In the genomic region with DNA sequence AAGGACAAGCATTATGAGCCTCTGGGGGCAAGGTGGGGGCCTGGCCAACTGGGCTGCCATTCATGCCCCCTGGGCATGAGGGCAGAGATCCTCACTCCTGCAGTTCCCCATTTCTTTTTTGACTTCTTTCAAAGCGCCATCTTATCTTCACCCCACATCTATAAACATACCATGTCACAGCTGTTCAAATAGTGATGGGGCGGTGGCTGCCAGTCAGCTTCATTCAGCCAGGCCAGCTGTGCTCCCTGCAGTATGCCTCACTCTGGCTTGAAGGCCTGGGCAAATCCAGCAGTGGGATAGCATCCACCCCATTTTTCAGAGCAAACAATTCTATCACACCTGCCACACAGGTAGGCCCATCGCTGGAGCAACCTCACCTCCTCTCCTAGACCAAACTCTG, we compare ENCODE assay signal across 1 cellular context.
TF ChIP-seq lines count a peak whose summit lies in the region.

No MANE protein-coding gene starts in this region.

TF ChIP-seq in K562, 482 proteins besides CTCF, POLR2A, EP300 and RAD21 (continued from another document and continues in another):
- TF ChIP-seq, protein P1, sequence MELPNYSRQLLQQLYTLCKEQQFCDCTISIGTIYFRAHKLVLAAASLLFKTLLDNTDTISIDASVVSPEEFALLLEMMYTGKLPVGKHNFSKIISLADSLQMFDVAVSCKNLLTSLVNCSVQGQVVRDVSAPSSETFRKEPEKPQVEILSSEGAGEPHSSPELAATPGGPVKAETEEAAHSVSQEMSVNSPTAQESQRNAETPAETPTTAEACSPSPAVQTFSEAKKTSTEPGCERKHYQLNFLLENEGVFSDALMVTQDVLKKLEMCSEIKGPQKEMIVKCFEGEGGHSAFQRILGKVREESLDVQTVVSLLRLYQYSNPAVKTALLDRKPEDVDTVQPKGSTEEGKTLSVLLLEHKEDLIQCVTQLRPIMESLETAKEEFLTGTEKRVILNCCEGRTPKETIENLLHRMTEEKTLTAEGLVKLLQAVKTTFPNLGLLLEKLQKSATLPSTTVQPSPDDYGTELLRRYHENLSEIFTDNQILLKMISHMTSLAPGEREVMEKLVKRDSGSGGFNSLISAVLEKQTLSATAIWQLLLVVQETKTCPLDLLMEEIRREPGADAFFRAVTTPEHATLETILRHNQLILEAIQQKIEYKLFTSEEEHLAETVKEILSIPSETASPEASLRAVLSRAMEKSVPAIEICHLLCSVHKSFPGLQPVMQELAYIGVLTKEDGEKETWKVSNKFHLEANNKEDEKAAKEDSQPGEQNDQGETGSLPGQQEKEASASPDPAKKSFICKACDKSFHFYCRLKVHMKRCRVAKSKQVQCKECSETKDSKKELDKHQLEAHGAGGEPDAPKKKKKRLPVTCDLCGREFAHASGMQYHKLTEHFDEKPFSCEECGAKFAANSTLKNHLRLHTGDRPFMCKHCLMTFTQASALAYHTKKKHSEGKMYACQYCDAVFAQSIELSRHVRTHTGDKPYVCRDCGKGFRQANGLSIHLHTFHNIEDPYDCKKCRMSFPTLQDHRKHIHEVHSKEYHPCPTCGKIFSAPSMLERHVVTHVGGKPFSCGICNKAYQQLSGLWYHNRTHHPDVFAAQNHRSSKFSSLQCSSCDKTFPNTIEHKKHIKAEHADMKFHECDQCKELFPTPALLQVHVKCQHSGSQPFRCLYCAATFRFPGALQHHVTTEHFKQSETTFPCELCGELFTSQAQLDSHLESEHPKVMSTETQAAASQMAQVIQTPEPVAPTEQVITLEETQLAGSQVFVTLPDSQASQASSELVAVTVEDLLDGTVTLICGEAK (IDR thresholded peaks at IDR 0.05), result no peak
- TF ChIP-seq, protein P1 (CRISPR knock-in tag; IDR thresholded peaks at IDR 0.05), result no peak
- TF ChIP-seq KLF1 (tag; IDR thresholded peaks at IDR 0.05) (0 out of 2 replicates have a peak, but pooled peaks have one; percentile 38), ZNF384 (IDR thresholded peaks at IDR 0.05; ENCODE audit: low read depth, low read length) (no peak), SIN3B (IDR thresholded peaks at IDR 0.05; ENCODE audit: low read depth) (no peak), RBM25 (IDR thresholded peaks at IDR 0.05; ENCODE audit: low read depth, low read length, severe bottlenecking) (no peak), SOX6 (IDR thresholded peaks at IDR 0.05) (no peak), DDX20 (tag; IDR thresholded peaks at IDR 0.05; ENCODE audit: low read depth) (no peak)
- TF ChIP-seq, protein P2, sequence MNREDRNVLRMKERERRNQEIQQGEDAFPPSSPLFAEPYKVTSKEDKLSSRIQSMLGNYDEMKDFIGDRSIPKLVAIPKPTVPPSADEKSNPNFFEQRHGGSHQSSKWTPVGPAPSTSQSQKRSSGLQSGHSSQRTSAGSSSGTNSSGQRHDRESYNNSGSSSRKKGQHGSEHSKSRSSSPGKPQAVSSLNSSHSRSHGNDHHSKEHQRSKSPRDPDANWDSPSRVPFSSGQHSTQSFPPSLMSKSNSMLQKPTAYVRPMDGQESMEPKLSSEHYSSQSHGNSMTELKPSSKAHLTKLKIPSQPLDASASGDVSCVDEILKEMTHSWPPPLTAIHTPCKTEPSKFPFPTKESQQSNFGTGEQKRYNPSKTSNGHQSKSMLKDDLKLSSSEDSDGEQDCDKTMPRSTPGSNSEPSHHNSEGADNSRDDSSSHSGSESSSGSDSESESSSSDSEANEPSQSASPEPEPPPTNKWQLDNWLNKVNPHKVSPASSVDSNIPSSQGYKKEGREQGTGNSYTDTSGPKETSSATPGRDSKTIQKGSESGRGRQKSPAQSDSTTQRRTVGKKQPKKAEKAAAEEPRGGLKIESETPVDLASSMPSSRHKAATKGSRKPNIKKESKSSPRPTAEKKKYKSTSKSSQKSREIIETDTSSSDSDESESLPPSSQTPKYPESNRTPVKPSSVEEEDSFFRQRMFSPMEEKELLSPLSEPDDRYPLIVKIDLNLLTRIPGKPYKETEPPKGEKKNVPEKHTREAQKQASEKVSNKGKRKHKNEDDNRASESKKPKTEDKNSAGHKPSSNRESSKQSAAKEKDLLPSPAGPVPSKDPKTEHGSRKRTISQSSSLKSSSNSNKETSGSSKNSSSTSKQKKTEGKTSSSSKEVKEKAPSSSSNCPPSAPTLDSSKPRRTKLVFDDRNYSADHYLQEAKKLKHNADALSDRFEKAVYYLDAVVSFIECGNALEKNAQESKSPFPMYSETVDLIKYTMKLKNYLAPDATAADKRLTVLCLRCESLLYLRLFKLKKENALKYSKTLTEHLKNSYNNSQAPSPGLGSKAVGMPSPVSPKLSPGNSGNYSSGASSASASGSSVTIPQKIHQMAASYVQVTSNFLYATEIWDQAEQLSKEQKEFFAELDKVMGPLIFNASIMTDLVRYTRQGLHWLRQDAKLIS (CRISPR knock-in tag; IDR thresholded peaks at IDR 0.05), result no peak
- TF ChIP-seq, protein P3, sequence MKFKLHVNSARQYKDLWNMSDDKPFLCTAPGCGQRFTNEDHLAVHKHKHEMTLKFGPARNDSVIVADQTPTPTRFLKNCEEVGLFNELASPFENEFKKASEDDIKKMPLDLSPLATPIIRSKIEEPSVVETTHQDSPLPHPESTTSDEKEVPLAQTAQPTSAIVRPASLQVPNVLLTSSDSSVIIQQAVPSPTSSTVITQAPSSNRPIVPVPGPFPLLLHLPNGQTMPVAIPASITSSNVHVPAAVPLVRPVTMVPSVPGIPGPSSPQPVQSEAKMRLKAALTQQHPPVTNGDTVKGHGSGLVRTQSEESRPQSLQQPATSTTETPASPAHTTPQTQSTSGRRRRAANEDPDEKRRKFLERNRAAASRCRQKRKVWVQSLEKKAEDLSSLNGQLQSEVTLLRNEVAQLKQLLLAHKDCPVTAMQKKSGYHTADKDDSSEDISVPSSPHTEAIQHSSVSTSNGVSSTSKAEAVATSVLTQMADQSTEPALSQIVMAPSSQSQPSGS (CRISPR knock-in tag; IDR thresholded peaks at IDR 0.05), result no peak
- TF ChIP-seq, protein P4, sequence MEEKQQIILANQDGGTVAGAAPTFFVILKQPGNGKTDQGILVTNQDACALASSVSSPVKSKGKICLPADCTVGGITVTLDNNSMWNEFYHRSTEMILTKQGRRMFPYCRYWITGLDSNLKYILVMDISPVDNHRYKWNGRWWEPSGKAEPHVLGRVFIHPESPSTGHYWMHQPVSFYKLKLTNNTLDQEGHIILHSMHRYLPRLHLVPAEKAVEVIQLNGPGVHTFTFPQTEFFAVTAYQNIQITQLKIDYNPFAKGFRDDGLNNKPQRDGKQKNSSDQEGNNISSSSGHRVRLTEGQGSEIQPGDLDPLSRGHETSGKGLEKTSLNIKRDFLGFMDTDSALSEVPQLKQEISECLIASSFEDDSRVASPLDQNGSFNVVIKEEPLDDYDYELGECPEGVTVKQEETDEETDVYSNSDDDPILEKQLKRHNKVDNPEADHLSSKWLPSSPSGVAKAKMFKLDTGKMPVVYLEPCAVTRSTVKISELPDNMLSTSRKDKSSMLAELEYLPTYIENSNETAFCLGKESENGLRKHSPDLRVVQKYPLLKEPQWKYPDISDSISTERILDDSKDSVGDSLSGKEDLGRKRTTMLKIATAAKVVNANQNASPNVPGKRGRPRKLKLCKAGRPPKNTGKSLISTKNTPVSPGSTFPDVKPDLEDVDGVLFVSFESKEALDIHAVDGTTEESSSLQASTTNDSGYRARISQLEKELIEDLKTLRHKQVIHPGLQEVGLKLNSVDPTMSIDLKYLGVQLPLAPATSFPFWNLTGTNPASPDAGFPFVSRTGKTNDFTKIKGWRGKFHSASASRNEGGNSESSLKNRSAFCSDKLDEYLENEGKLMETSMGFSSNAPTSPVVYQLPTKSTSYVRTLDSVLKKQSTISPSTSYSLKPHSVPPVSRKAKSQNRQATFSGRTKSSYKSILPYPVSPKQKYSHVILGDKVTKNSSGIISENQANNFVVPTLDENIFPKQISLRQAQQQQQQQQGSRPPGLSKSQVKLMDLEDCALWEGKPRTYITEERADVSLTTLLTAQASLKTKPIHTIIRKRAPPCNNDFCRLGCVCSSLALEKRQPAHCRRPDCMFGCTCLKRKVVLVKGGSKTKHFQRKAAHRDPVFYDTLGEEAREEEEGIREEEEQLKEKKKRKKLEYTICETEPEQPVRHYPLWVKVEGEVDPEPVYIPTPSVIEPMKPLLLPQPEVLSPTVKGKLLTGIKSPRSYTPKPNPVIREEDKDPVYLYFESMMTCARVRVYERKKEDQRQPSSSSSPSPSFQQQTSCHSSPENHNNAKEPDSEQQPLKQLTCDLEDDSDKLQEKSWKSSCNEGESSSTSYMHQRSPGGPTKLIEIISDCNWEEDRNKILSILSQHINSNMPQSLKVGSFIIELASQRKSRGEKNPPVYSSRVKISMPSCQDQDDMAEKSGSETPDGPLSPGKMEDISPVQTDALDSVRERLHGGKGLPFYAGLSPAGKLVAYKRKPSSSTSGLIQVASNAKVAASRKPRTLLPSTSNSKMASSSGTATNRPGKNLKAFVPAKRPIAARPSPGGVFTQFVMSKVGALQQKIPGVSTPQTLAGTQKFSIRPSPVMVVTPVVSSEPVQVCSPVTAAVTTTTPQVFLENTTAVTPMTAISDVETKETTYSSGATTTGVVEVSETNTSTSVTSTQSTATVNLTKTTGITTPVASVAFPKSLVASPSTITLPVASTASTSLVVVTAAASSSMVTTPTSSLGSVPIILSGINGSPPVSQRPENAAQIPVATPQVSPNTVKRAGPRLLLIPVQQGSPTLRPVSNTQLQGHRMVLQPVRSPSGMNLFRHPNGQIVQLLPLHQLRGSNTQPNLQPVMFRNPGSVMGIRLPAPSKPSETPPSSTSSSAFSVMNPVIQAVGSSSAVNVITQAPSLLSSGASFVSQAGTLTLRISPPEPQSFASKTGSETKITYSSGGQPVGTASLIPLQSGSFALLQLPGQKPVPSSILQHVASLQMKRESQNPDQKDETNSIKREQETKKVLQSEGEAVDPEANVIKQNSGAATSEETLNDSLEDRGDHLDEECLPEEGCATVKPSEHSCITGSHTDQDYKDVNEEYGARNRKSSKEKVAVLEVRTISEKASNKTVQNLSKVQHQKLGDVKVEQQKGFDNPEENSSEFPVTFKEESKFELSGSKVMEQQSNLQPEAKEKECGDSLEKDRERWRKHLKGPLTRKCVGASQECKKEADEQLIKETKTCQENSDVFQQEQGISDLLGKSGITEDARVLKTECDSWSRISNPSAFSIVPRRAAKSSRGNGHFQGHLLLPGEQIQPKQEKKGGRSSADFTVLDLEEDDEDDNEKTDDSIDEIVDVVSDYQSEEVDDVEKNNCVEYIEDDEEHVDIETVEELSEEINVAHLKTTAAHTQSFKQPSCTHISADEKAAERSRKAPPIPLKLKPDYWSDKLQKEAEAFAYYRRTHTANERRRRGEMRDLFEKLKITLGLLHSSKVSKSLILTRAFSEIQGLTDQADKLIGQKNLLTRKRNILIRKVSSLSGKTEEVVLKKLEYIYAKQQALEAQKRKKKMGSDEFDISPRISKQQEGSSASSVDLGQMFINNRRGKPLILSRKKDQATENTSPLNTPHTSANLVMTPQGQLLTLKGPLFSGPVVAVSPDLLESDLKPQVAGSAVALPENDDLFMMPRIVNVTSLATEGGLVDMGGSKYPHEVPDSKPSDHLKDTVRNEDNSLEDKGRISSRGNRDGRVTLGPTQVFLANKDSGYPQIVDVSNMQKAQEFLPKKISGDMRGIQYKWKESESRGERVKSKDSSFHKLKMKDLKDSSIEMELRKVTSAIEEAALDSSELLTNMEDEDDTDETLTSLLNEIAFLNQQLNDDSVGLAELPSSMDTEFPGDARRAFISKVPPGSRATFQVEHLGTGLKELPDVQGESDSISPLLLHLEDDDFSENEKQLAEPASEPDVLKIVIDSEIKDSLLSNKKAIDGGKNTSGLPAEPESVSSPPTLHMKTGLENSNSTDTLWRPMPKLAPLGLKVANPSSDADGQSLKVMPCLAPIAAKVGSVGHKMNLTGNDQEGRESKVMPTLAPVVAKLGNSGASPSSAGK (IDR thresholded peaks at IDR 0.05), result no peak
- TF ChIP-seq, protein P5, sequence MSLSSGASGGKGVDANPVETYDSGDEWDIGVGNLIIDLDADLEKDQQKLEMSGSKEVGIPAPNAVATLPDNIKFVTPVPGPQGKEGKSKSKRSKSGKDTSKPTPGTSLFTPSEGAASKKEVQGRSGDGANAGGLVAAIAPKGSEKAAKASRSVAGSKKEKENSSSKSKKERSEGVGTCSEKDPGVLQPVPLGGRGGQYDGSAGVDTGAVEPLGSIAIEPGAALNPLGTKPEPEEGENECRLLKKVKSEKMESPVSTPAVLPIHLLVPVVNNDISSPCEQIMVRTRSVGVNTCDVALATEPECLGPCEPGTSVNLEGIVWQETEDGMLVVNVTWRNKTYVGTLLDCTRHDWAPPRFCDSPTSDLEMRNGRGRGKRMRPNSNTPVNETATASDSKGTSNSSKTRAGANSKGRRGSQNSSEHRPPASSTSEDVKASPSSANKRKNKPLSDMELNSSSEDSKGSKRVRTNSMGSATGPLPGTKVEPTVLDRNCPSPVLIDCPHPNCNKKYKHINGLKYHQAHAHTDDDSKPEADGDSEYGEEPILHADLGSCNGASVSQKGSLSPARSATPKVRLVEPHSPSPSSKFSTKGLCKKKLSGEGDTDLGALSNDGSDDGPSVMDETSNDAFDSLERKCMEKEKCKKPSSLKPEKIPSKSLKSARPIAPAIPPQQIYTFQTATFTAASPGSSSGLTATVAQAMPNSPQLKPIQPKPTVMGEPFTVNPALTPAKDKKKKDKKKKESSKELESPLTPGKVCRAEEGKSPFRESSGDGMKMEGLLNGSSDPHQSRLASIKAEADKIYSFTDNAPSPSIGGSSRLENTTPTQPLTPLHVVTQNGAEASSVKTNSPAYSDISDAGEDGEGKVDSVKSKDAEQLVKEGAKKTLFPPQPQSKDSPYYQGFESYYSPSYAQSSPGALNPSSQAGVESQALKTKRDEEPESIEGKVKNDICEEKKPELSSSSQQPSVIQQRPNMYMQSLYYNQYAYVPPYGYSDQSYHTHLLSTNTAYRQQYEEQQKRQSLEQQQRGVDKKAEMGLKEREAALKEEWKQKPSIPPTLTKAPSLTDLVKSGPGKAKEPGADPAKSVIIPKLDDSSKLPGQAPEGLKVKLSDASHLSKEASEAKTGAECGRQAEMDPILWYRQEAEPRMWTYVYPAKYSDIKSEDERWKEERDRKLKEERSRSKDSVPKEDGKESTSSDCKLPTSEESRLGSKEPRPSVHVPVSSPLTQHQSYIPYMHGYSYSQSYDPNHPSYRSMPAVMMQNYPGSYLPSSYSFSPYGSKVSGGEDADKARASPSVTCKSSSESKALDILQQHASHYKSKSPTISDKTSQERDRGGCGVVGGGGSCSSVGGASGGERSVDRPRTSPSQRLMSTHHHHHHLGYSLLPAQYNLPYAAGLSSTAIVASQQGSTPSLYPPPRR (CRISPR knock-in tag; IDR thresholded peaks at IDR 0.05; ENCODE audit: borderline replicate concordance), result no peak
